ENCODE assay signal across 8 cellular contexts in the genomic region with DNA sequence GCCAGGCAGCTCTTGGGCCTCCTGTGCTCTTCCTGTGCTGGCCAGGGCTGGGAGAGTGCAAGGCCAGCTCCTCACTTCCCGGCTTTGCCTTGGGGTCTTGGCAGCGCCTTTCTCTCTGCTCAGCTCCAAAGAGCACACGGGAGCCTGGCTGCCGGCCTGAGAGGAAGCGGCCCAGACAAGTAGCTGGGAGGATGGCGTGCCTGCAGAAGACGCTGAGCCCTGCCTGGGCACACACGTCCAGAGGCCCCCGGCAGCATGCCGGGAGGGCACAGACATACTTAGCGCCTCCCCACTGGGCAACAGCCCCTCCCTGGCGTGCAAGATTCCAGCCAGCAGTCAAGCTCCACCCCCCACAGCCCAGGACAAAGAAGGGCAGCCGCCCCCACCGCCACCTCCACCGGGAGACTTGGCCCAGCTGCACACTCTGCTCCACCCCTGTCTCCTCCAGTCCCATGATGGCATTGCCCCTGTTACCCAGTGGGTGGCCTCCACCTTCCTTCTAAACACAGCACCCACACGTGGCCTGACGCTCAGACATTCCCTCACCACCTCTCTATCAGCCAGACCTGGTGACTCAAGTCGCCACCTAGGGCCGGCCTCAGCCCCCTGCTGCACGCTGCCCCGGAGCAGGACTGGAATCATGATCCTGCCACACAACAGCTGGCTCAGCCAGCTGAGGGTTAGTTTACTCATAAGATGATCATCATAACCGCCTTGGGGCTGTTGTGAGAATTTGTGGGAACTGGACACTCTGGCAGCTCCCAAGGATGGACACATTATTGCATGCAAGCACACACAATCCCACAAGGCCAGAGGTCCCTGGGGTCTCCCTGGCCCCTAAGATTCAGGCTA. TPM values are rescaled to one million over a fixed set of nuclear protein-coding genes. Genes with fewer than 3 reads are reported as not detected.
DNase-seq lines count a peak whose midpoint lies in the region; ATAC-seq, FAIRE-seq and TF ChIP-seq lines count a peak whose summit lies in the region.

No MANE protein-coding gene starts in this region.

- in situ Hi-C loops in T47D (cut with HindIII; ENCODE audit: low pct_unique_long_range_greater_than_20kb, low sequenced_read_pairs), result no loop called here

- ATAC-seq in GM18498 (IDR thresholded peaks at IDR 0.05; ENCODE audit: unreplicated experiment) (peak; percentile 62), GM19452 (IDR thresholded peaks at IDR 0.05; ENCODE audit: unreplicated experiment) (no peak)

- H3K4me1 ChIP-seq in A673 (ENCODE audit: insufficient read depth, low read length, poor library complexity, severe bottlenecking), result peaks cover 3% of the 10 kb centered on the region
- H3K4me1 ChIP-seq in iPS-20b (ENCODE audit: insufficient read depth, low read length), result peaks cover 14% of the 10 kb centered on the region
- H3K4me1 ChIP-seq in small intestine (ENCODE audit: control insufficient read depth in 2 of 2, insufficient read depth in 1 of 2, low read depth in 1 of 2, low read length in 1 of 2), result peaks cover 0 to 2% of the 10 kb centered on the region in 2 donors

- CTCF ChIA-PET in A673 (lab: Charles Lee), result interaction anchor here (0.7 kb wide), 1 partner anchor 55 kb away, joined by 3 read pairs; no protein-coding TSS in a partner anchor

- H3K9ac ChIP-seq in iPS-20b (ENCODE audit: low read depth, low read length), result peak overlapping the region; percentile 38; the same call in 1 of the 2 replicates

- no peaks in the 10 kb centered on the region for H3K36me3 ChIP-seq in A673 (ENCODE audit: insufficient read depth, low read length, poor library complexity, severe bottlenecking)
- no peaks in the 10 kb centered on the region for H3K36me3 ChIP-seq in iPS-20b (ENCODE audit: insufficient read depth, low read depth, low read length)
- H3K36me3 ChIP-seq in small intestine (ENCODE audit: control insufficient read depth in 2 of 2, insufficient read depth in 2 of 2, low read length in 2 of 2), result no peaks in the 10 kb centered on the region

- POLR2A ChIA-PET in A673 (lab: Charles Lee; ENCODE audit: low non-redundant PET), result no interaction called here

- no TSS peak for BruUV-seq in A673 (replicated peaks; lab: Mats Ljungman, UMichigan)

- H3K4me3 ChIP-seq in A673 (ENCODE audit: low read depth, low read length, poor library complexity, severe bottlenecking) (no peak overlapping the region), iPS-20b (ENCODE audit: low read length) (peak overlapping the region; percentile 38; the same call in 1 of the 2 replicates), small intestine (ENCODE audit: low read depth in 1 of 2, low read length in 2 of 2) (no peak overlapping the region)

- H3K27ac ChIP-seq in A673 (ENCODE audit: low read depth, low read length, poor library complexity, severe bottlenecking) (no peak overlapping the region), iPS-20b (ENCODE audit: low read length) (no peak overlapping the region), small intestine (ENCODE audit: low read depth in 1 of 2, low read length in 1 of 2) (peak overlapping the region in 1 of 2 donors; percentile 50)

- H3K9me3 ChIP-seq in A673 (ENCODE audit: low read depth, low read length, poor library complexity, severe bottlenecking), result no peaks in the 10 kb centered on the region
- no peaks in the 10 kb centered on the region for H3K9me3 ChIP-seq in iPS-20b (ENCODE audit: insufficient read depth, low read depth, low read length)
- H3K9me3 ChIP-seq in small intestine (ENCODE audit: control insufficient read depth, low read depth), result no peaks in the 10 kb centered on the region

- no peak for FAIRE-seq in small intestine (lab: Jason Lieb, UNC)

- no peaks in the 10 kb centered on the region for H3K27me3 ChIP-seq in A673 (replicated peaks; ENCODE audit: insufficient read depth, low read depth, low read length, poor library complexity)
- H3K27me3 ChIP-seq in iPS-20b (ENCODE audit: insufficient read depth, low read length), result no peaks in the 10 kb centered on the region
- no peaks in the 10 kb centered on the region for H3K27me3 ChIP-seq in small intestine (ENCODE audit: control insufficient read depth in 2 of 2, insufficient read depth in 2 of 2, low read length in 2 of 2)

- 6 to 13% (median 6%) methylated on average over 21 to 22 of the region's 22 CpGs for WGBS in small intestine, 3 donors

- TF ChIP-seq CTCF in A673 (conservative IDR thresholded peaks at IDR 0.05; ENCODE audit: low read depth, low read length), result peak; percentile 57
- peak; percentile 34; the same call in 1 of the 2 replicates for TF ChIP-seq CTCF in LNCAP (IDR thresholded peaks at IDR 0.05)

- DNase-seq in A673 (ENCODE audit: low spot score), result peak; percentile 57
- peak; percentile 31 for DNase-seq in T-helper 22 cell (ENCODE audit: low read depth)
- DNase-seq in T47D (ENCODE audit: low read depth in 1 of 2, low spot score in 1 of 2), result peak; percentile 60 to 79
- peak; percentile 76 for DNase-seq in small intestine

- intact Hi-C loops in A673 (cut with micrococcal nuclease; ENCODE audit: unreplicated experiment), result no loop called here

RNA-seq across cellular contexts. Expression of gene SGCA, which starts 12.4 kb away (rescaled TPM):
- not detected in 2 replicates for total RNA-seq in A673 (2021)
- polyA plus RNA-seq in small intestine, result 1 to 10 TPM in 2 of 3 donors, not detected in 1; 5.0 to 6.2 TPM

RNA-seq across cellular contexts. Expression of gene COL1A1, which starts 23.2 kb away (rescaled TPM):
- 24.6 and 44.7 TPM in 2 replicates for total RNA-seq in A673 (2021)
- polyA plus RNA-seq in small intestine, result 10 to 100 TPM in 1 of 3 donors, 1 to 10 TPM in 2; 2.2 to 51.6 (median 2.7) TPM

RNA-seq across cellular contexts. Expression of gene PPP1R9B, which starts 27.7 kb away (rescaled TPM):
- total RNA-seq in A673 (2021), result 61.3 and 68.4 TPM in 2 replicates
- polyA plus RNA-seq in small intestine, result 10 to 100 TPM; 14.1 to 25.7 (median 17.4) TPM

RNA-seq across cellular contexts. Expression of gene SAMD14, which starts 48.2 kb away (rescaled TPM):
- 45.0 and 51.4 TPM in 2 replicates for total RNA-seq in A673 (2021)
- 1 to 10 TPM in 1 of 3 donors, under 1 TPM in 2; 0.54 to 2.1 (median 0.67) TPM for polyA plus RNA-seq in small intestine
